Comparison of ENCODE assay signal across 9 cellular contexts in genomic region chr2:219452361-219453317, GRCh38. TPM values are rescaled to one million over a fixed set of nuclear protein-coding genes. Genes with fewer than 3 reads are reported as not detected.
A peak's percentile ranks its signal among the peaks of the same experiment; 100 is the strongest.
DNase-seq lines count a peak whose midpoint lies in the region; ATAC-seq and TF ChIP-seq lines count a peak whose summit lies in the region.
"Had no signal": no experiment of that assay in that cellular context is flagged by ENCODE, and none has a peak within 500 bp of the region (broad histone marks: within the 10 kb centered on the region; RNA-seq: fewer than 3 reads in every experiment).

No MANE protein-coding gene starts in this region.

- no peaks in the 10 kb centered on the region for H3K9me3 ChIP-seq in BLaER1
- H3K9me3 ChIP-seq in PC-9 (ENCODE audit: insufficient read depth, low read depth), result no peaks in the 10 kb centered on the region
- H3K9me3 ChIP-seq in fibroblast of lung (ENCODE audit: control insufficient read depth, insufficient read depth, low read depth, low read length), result no peaks in the 10 kb centered on the region
- H3K9me3 ChIP-seq in spleen, result no peaks in the 10 kb centered on the region

- DNase-seq in PC-9 (peak; percentile 85 to 89), fibroblast of lung (ENCODE audit: low read depth in 2 of 2) (peak; percentile 90 to 99), omental fat pad (ENCODE audit: low spot score) (peak; percentile 63), cerebellum (ENCODE audit: low spot score) (no peak), spleen (no peak)
- DNase-seq: activated naive CD4-positive, alpha-beta T cell had no signal

- H3K27ac ChIP-seq in BLaER1 (no peak overlapping the region), PC-9 (peak overlapping the region; percentile 94), fibroblast of lung (ENCODE audit: insufficient read depth, low read length) (peak overlapping the region; percentile 60), spleen (no peak overlapping the region)

- H4K20me1 ChIP-seq in BLaER1 (peaks cover 26% of the 10 kb centered on the region), PC-9 (ENCODE audit: insufficient read depth) (no peaks in the 10 kb centered on the region), fibroblast of lung (ENCODE audit: control insufficient read depth, extremely low read depth, insufficient read depth, low read length) (no peaks in the 10 kb centered on the region)

- no peaks in the 10 kb centered on the region for H3K9me2 ChIP-seq in PC-9 (ENCODE audit: insufficient read depth)

- POLR2A ChIA-PET in PC-9 (lab: Charles Lee; ENCODE audit: unreplicated experiment), result interaction anchor here (0.6 to 1.0 kb wide), 5 partner anchors 10 to 204 kb away, joined by 3 to 11 read pairs (median 4); partner anchors contain the start of gene DNPEP

- H3K4me3 ChIP-seq in BLaER1 (no peak overlapping the region), PC-9 (peak overlapping the region; percentile 27; the same call in 1 of the 2 replicates), fibroblast of lung (replicated peaks in 1 of 4; ENCODE audit: control extremely low read depth in 1 of 4, insufficient read depth in 1 of 4, low read depth in 3 of 4, low read length in 4 of 4) (no peak overlapping the region), spleen (no peak overlapping the region)

- no peak for TF ChIP-seq POLR2A in spleen (IDR thresholded peaks at IDR 0.05)

- peaks cover 43% of the 10 kb centered on the region for H3K4me1 ChIP-seq in BLaER1
- peaks cover 46% of the 10 kb centered on the region for H3K4me1 ChIP-seq in PC-9 (replicated peaks; ENCODE audit: insufficient read depth)
- peaks cover 21% of the 10 kb centered on the region for H3K4me1 ChIP-seq in fibroblast of lung (ENCODE audit: control insufficient read depth, extremely low read depth, insufficient read depth, low read length)
- H3K4me1 ChIP-seq in spleen, result peaks cover 0 to 16% (median 11%) of the 10 kb centered on the region in 6 donors

- no TSS peak for BruUV-seq in PC-9 (replicated peaks; lab: Mats Ljungman, UMichigan)

- H3K27me3 ChIP-seq in BLaER1 (peaks cover 50% of the 10 kb centered on the region), PC-9 (ENCODE audit: insufficient read depth, low read depth) (no peaks in the 10 kb centered on the region), fibroblast of lung (ENCODE audit: control insufficient read depth, insufficient read depth, low read length) (no peaks in the 10 kb centered on the region), spleen (replicated peaks in 1 of 7) (peaks cover 0 to 72% (median 26%) of the 10 kb centered on the region in 7 donors)

- no peak for TF ChIP-seq CTCF in PC-9 (conservative IDR thresholded peaks at IDR 0.05)
- TF ChIP-seq CTCF in fibroblast of lung (conservative IDR thresholded peaks at IDR 0.05 in 1 of 2, IDR thresholded peaks at IDR 0.05 in 1 of 2; ENCODE audit: low read depth in 1 of 2, low read length in 2 of 2), result no peak
- TF ChIP-seq CTCF in omental fat pad (IDR thresholded peaks at IDR 0.05), result no peak
- no peak for TF ChIP-seq CTCF in spleen (IDR thresholded peaks at IDR 0.05 in 8 of 11, conservative IDR thresholded peaks at IDR 0.05 in 3 of 11)

- H3K9ac ChIP-seq in BLaER1 (no peak overlapping the region), fibroblast of lung (ENCODE audit: insufficient read depth, low read length) (no peak overlapping the region)

- peaks cover 29% of the 10 kb centered on the region for H3F3A ChIP-seq in PC-9 (ENCODE audit: insufficient read depth, low read depth)

- H3K4me2 ChIP-seq in BLaER1, result peak overlapping the region; percentile 13; the same call in 1 of the 2 replicates
- peak overlapping the region; percentile 87 for H3K4me2 ChIP-seq in PC-9
- H3K4me2 ChIP-seq in fibroblast of lung (ENCODE audit: extremely low read depth, insufficient read depth, low read length), result no peak overlapping the region

- CTCF ChIA-PET in PC-9 (lab: Charles Lee), result interaction anchor here (0.6 to 1.0 kb wide), 5 partner anchors 22 to 237 kb away, joined by 3 to 9 read pairs (median 4); partner anchors contain the start of gene DNPEP

- H2AFZ ChIP-seq in PC-9, result peak overlapping the region; percentile 37
- no peak overlapping the region for H2AFZ ChIP-seq in fibroblast of lung (ENCODE audit: low read length)

- 77 to 84% (median 80%) methylated on average over 23 of the region's 23 CpGs for WGBS in spleen, 5 donors

- ATAC-seq in omental fat pad (ENCODE audit: low FRiP score) (peak; percentile 94), GM18870 (IDR thresholded peaks at IDR 0.05; ENCODE audit: unreplicated experiment) (no peak), GM19397 (IDR thresholded peaks at IDR 0.05; ENCODE audit: unreplicated experiment) (no peak)

- intact Hi-C loops in PC-9 (cut with micrococcal nuclease; ENCODE audit: unreplicated experiment), result no loop called here
- intact Hi-C loops in spleen (cut with DNase I; ENCODE audit: low total_unique reads), result no loop called here

- no peaks in the 10 kb centered on the region for H3K79me2 ChIP-seq in PC-9 (ENCODE audit: low read depth)
- no peaks in the 10 kb centered on the region for H3K79me2 ChIP-seq in fibroblast of lung (ENCODE audit: control insufficient read depth, insufficient read depth, low read length)

- H3K36me3 ChIP-seq in BLaER1, result peaks cover 11% of the 10 kb centered on the region; the same call in 1 of the 2 replicates
- H3K36me3 ChIP-seq in PC-9 (ENCODE audit: low read depth), result no peaks in the 10 kb centered on the region
- no peaks in the 10 kb centered on the region for H3K36me3 ChIP-seq in fibroblast of lung (ENCODE audit: control insufficient read depth, insufficient read depth, low read length)
- no peaks in the 10 kb centered on the region for H3K36me3 ChIP-seq in spleen

RNA-seq across cellular contexts. Expression of gene SPEG, which starts 18.0 kb away (rescaled TPM):
- total RNA-seq in PC-9 (2021), result 46.8 and 55.8 TPM in 2 replicates
- 13.1 and 20.1 TPM in 2 replicates for total RNA-seq in fibroblast of lung
- polyA plus RNA-seq in fibroblast of lung, result 5.6 and 9.5 TPM in 2 replicates
- 12.7 and 17.9 TPM in 2 replicates for polyA plus RNA-seq in fibroblast of lung (2012)
- 9.4 and 19.9 TPM in 2 replicates for polyA minus RNA-seq in fibroblast of lung (ENCODE audit: low replicate concordance)
- 10 to 100 TPM; 12.4 to 28.9 (median 17.7) TPM for total RNA-seq in omental fat pad
- 11.3 TPM for total RNA-seq in cerebellum
- total RNA-seq in spleen, result 1 to 10 TPM in 6 of 7 donors, under 1 TPM in 1; 0.74 to 4.5 (median 2.3) TPM
- 1 to 10 TPM; 4.4 to 8.2 (median 4.9) TPM for polyA plus RNA-seq in spleen

RNA-seq across cellular contexts. Expression of gene DES, which starts 34.5 kb away (rescaled TPM):
- total RNA-seq in PC-9 (2021), result 0.60 TPM in 1 of 2 replicates, not detected in the other
- 34.7 and 69.3 TPM in 2 replicates for total RNA-seq in fibroblast of lung
- polyA plus RNA-seq in fibroblast of lung, result 3.8 and 11.0 TPM in 2 replicates
- polyA plus RNA-seq in fibroblast of lung (2012), result 2.6 and 8.2 TPM in 2 replicates
- polyA minus RNA-seq in fibroblast of lung (ENCODE audit: low replicate concordance), result 9.5 and 11.6 TPM in 2 replicates
- 100 to 1,000 TPM in 3 of 4 donors, 10 to 100 TPM in 1; 39.4 to 292 (median 182) TPM for total RNA-seq in omental fat pad
- 2.0 TPM for total RNA-seq in cerebellum
- 10 to 100 TPM in 3 of 7 donors, 1 to 10 TPM in 4; 4.3 to 18.1 (median 8.3) TPM for total RNA-seq in spleen
- 10 to 100 TPM; 10.8 to 24.7 (median 14.1) TPM for polyA plus RNA-seq in spleen

RNA-seq across cellular contexts. Expression of gene GMPPA, which starts 46.1 kb away (rescaled TPM):
- total RNA-seq in PC-9 (2021) (44.7 and 57.2 TPM in 2 replicates), fibroblast of lung (36.5 and 38.3 TPM in 2 replicates), omental fat pad (10 to 100 TPM; 22.6 to 37.8 (median 29.4) TPM), cerebellum (6.8 TPM), spleen (10 to 100 TPM; 21.2 to 45.5 (median 29.4) TPM)
- polyA plus RNA-seq in fibroblast of lung (59.7 and 72.4 TPM in 2 replicates), spleen (10 to 100 TPM; 27.4 to 43.3 (median 39.3) TPM)
- polyA plus RNA-seq in fibroblast of lung (2012), result 45.6 and 52.3 TPM in 2 replicates
- polyA minus RNA-seq in fibroblast of lung (ENCODE audit: low replicate concordance), result 155 and 160 TPM in 2 replicates

Comparison
In these comparisons a context has a peak if more than half of its experiments do, and no peak if none do; other contexts are left out.
1. H3K27ac ChIP-seq: peak in PC-9 (single experiment) and fibroblast of lung (single experiment); none in BLaER1 (single experiment) and spleen (0 of 8).
2. DNase-seq: peak in PC-9 (2 of 2), fibroblast of lung (2 of 2) and omental fat pad (single experiment); none in cerebellum (single experiment) and spleen (single experiment).